Comparison of ENCODE assay signal across 1 cellular context in the genomic region with DNA sequence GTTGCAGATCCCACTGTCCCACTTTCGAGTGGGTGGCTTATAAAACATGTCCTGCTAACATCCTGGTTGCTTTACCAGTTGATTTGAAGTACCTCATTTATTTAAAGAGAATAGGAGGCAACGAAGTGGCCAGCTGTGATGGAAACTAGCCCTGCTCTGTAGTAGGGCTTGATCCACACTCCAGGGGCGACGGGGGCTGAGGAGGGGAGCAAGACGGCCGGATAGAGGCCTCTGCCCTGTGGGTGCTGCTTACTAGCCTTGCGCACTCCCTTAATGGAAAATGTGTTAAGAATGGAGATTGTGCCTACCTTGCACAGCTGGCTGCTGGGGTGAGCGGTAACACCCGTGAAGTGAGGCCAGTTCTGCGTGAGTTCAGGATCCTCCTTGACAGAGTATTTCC.
TF ChIP-seq lines count a peak whose summit lies in the region.

No MANE protein-coding gene starts in this region.

TF ChIP-seq in WTC11, 78 proteins besides CTCF, POLR2A, EP300 and RAD21 (continued from another document):
- TF ChIP-seq, protein P1, sequence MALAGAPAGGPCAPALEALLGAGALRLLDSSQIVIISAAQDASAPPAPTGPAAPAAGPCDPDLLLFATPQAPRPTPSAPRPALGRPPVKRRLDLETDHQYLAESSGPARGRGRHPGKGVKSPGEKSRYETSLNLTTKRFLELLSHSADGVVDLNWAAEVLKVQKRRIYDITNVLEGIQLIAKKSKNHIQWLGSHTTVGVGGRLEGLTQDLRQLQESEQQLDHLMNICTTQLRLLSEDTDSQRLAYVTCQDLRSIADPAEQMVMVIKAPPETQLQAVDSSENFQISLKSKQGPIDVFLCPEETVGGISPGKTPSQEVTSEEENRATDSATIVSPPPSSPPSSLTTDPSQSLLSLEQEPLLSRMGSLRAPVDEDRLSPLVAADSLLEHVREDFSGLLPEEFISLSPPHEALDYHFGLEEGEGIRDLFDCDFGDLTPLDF (CRISPR knock-in tag; IDR thresholded peaks at IDR 0.05) = no peak
- TF ChIP-seq HMGA2 (CRISPR knock-in tag; IDR thresholded peaks at IDR 0.05) = no peak
- TF ChIP-seq, protein P2, sequence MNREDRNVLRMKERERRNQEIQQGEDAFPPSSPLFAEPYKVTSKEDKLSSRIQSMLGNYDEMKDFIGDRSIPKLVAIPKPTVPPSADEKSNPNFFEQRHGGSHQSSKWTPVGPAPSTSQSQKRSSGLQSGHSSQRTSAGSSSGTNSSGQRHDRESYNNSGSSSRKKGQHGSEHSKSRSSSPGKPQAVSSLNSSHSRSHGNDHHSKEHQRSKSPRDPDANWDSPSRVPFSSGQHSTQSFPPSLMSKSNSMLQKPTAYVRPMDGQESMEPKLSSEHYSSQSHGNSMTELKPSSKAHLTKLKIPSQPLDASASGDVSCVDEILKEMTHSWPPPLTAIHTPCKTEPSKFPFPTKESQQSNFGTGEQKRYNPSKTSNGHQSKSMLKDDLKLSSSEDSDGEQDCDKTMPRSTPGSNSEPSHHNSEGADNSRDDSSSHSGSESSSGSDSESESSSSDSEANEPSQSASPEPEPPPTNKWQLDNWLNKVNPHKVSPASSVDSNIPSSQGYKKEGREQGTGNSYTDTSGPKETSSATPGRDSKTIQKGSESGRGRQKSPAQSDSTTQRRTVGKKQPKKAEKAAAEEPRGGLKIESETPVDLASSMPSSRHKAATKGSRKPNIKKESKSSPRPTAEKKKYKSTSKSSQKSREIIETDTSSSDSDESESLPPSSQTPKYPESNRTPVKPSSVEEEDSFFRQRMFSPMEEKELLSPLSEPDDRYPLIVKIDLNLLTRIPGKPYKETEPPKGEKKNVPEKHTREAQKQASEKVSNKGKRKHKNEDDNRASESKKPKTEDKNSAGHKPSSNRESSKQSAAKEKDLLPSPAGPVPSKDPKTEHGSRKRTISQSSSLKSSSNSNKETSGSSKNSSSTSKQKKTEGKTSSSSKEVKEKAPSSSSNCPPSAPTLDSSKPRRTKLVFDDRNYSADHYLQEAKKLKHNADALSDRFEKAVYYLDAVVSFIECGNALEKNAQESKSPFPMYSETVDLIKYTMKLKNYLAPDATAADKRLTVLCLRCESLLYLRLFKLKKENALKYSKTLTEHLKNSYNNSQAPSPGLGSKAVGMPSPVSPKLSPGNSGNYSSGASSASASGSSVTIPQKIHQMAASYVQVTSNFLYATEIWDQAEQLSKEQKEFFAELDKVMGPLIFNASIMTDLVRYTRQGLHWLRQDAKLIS (CRISPR knock-in tag; IDR thresholded peaks at IDR 0.05; ENCODE audit: borderline replicate concordance) = no peak
- TF ChIP-seq, protein P3, sequence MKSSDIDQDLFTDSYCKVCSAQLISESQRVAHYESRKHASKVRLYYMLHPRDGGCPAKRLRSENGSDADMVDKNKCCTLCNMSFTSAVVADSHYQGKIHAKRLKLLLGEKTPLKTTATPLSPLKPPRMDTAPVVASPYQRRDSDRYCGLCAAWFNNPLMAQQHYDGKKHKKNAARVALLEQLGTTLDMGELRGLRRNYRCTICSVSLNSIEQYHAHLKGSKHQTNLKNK (CRISPR knock-in tag; IDR thresholded peaks at IDR 0.05) = no peak
- TF ChIP-seq OVOL2 (CRISPR knock-in tag; IDR thresholded peaks at IDR 0.05; ENCODE audit: borderline replicate concordance) = no peak
- no peak for TF ChIP-seq NR3C1 (CRISPR knock-in tag; conservative IDR thresholded peaks at IDR 0.05; ENCODE audit: low read depth)
- TF ChIP-seq, protein P4, sequence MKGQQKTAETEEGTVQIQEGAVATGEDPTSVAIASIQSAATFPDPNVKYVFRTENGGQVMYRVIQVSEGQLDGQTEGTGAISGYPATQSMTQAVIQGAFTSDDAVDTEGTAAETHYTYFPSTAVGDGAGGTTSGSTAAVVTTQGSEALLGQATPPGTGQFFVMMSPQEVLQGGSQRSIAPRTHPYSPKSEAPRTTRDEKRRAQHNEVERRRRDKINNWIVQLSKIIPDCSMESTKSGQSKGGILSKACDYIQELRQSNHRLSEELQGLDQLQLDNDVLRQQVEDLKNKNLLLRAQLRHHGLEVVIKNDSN (CRISPR knock-in tag; IDR thresholded peaks at IDR 0.05) = no peak
- TF ChIP-seq RORB (CRISPR knock-in tag; IDR thresholded peaks at IDR 0.05) = no peak
- TF ChIP-seq CBFB (CRISPR knock-in tag; IDR thresholded peaks at IDR 0.05; ENCODE audit: low read depth) = no peak
- TF ChIP-seq, protein P5, sequence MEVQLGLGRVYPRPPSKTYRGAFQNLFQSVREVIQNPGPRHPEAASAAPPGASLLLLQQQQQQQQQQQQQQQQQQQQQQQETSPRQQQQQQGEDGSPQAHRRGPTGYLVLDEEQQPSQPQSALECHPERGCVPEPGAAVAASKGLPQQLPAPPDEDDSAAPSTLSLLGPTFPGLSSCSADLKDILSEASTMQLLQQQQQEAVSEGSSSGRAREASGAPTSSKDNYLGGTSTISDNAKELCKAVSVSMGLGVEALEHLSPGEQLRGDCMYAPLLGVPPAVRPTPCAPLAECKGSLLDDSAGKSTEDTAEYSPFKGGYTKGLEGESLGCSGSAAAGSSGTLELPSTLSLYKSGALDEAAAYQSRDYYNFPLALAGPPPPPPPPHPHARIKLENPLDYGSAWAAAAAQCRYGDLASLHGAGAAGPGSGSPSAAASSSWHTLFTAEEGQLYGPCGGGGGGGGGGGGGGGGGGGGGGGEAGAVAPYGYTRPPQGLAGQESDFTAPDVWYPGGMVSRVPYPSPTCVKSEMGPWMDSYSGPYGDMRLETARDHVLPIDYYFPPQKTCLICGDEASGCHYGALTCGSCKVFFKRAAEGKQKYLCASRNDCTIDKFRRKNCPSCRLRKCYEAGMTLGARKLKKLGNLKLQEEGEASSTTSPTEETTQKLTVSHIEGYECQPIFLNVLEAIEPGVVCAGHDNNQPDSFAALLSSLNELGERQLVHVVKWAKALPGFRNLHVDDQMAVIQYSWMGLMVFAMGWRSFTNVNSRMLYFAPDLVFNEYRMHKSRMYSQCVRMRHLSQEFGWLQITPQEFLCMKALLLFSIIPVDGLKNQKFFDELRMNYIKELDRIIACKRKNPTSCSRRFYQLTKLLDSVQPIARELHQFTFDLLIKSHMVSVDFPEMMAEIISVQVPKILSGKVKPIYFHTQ (CRISPR knock-in tag; IDR thresholded peaks at IDR 0.05) = no peak
